14 cellular contexts compared by ENCODE assay signal in genomic region chr14:88043523-88043922, GRCh38. TPM values are rescaled to one million over a fixed set of nuclear protein-coding genes. Genes with fewer than 3 reads are reported as not detected.
DNase-seq lines count a peak whose midpoint lies in the region; ATAC-seq, FAIRE-seq and TF ChIP-seq lines count a peak whose summit lies in the region.
"Had no signal": no experiment of that assay in that cellular context is flagged by ENCODE, and none has a peak within 500 bp of the region (broad histone marks: within the 10 kb centered on the region; RNA-seq: fewer than 3 reads in every experiment).

No MANE protein-coding gene starts in this region.

- no peaks in the 10 kb centered on the region for H3K9me2 ChIP-seq in PC-3 (replicated peaks; ENCODE audit: low read length)

- H3K27me3 Mint-ChIP-seq in natural killer cell treated with Interleukin-12 subunit alpha and Interleukin-12 subunit beta and Interleukin-15 and Interleukin-18, amount 100 ng/mL, for 72 hours, result no peaks in the 10 kb centered on the region
- H3K27me3 Mint-ChIP-seq: CD4-positive, alpha-beta memory T cell had no signal

- peaks cover 4% of the 10 kb centered on the region for H3F3A ChIP-seq in PC-3 (ENCODE audit: low read length, unreplicated experiment)

- DNase-seq in PC-3 (peak; percentile 31), left lobe of liver (ENCODE audit: low spot score) (no peak), pancreas (no peak), NCI-H2081 (lab: John Stamatoyannopoulos, UW) (no peak)
- no peak for DNase-seq in natural killer cell treated with Interleukin-12 subunit alpha and Interleukin-12 subunit beta and Interleukin-15 and Interleukin-18, amount 100 ng/mL, for 72 hours (ENCODE audit: low spot score)
- DNase-seq: CD4-positive, alpha-beta memory T cell; DMS79 treated with DMSO at 0.1 percent for 48 hours; H9 had no signal

- no peaks in the 10 kb centered on the region for H4K20me1 ChIP-seq in PC-3 (ENCODE audit: low read length)
- H4K20me1 ChIP-seq: BLaER1 had no signal

- no peak overlapping the region for H3K4me3 Mint-ChIP-seq in natural killer cell treated with Interleukin-12 subunit alpha and Interleukin-12 subunit beta and Interleukin-15 and Interleukin-18, amount 100 ng/mL, for 72 hours
- H3K4me3 Mint-ChIP-seq: CD4-positive, alpha-beta memory T cell; H9 had no signal

- H3K9me3 Mint-ChIP-seq in natural killer cell treated with Interleukin-12 subunit alpha and Interleukin-12 subunit beta and Interleukin-15 and Interleukin-18, amount 100 ng/mL, for 72 hours, result no peaks in the 10 kb centered on the region
- H3K9me3 Mint-ChIP-seq: CD4-positive, alpha-beta memory T cell; H9 had no signal

- intact Hi-C loops in PC-3 (cut with micrococcal nuclease), result no loop called here
- intact Hi-C loops in pancreas (cut with DNase I), result no loop called here

- H3K27me3 ChIP-seq in PC-3 (ENCODE audit: low read length) (no peaks in the 10 kb centered on the region), pancreas (no peaks in the 10 kb centered on the region)
- H3K27me3 ChIP-seq: BLaER1 had no signal

- 15 to 22% methylated on average over 4 of the region's 4 CpGs for WGBS in pancreas, 2 donors

- H3K9me3 ChIP-seq in PC-3 (ENCODE audit: low read length), result no peaks in the 10 kb centered on the region
- H3K9me3 ChIP-seq in pancreas, result no peaks in the 10 kb centered on the region
- H3K9me3 ChIP-seq: BLaER1 had no signal

- no peaks in the 10 kb centered on the region for H3K36me3 ChIP-seq in PC-3 (ENCODE audit: low read depth, low read length)
- no peaks in the 10 kb centered on the region for H3K36me3 ChIP-seq in pancreas
- H3K36me3 ChIP-seq: BLaER1 had no signal

- peaks cover 30 to 32% of the 10 kb centered on the region in 2 donors for H3K4me1 Mint-ChIP-seq in natural killer cell treated with Interleukin-12 subunit alpha and Interleukin-12 subunit beta and Interleukin-15 and Interleukin-18, amount 100 ng/mL, for 72 hours (ENCODE audit: low read depth in 2 of 2)
- H3K4me1 Mint-ChIP-seq: H9 had no signal

- H3K36me3 Mint-ChIP-seq in natural killer cell treated with Interleukin-12 subunit alpha and Interleukin-12 subunit beta and Interleukin-15 and Interleukin-18, amount 100 ng/mL, for 72 hours, result peaks cover 26% of the 10 kb centered on the region

- CTCF ChIA-PET in PC-3 (lab: Charles Lee), result no interaction called here

- H2AFZ ChIP-seq in PC-3 (ENCODE audit: low read length), result no peak overlapping the region

- FAIRE-seq in pancreas (lab: Jason Lieb, UNC), result no peak
- FAIRE-seq: A204.1, GM12878, H1 had no signal

- peak overlapping the region; percentile 65 for H3K9ac ChIP-seq in PC-3 (ENCODE audit: low read length)
- H3K9ac ChIP-seq: BLaER1 had no signal

- H3K27ac ChIP-seq in PC-3 (ENCODE audit: low read length) (peak overlapping the region; percentile 98), pancreas (peak overlapping the region in 1 of 4 donors; percentile 20)
- H3K27ac ChIP-seq: BLaER1 had no signal

- peak overlapping the region; percentile 62 for H3K4me2 ChIP-seq in PC-3 (ENCODE audit: low read length)
- H3K4me2 ChIP-seq: BLaER1 had no signal

- BruUV-seq in PC-3 (replicated peaks; lab: Mats Ljungman, UMichigan), result no TSS peak

- POLR2A ChIA-PET in PC-3 (lab: Charles Lee; ENCODE audit: unreplicated experiment), result no interaction called here

- H3K4me3 ChIP-seq in PC-3 (ENCODE audit: low read length) (no peak overlapping the region), pancreas (no peak overlapping the region)
- H3K4me3 ChIP-seq: BLaER1, GM12878 had no signal

- TF ChIP-seq CTCF in PC-3 (conservative IDR thresholded peaks at IDR 0.05; ENCODE audit: low read depth, low read length), result no peak
- no peak for TF ChIP-seq CTCF in pancreas (IDR thresholded peaks at IDR 0.05)

- H3K4me1 ChIP-seq in PC-3 (ENCODE audit: insufficient read depth, low read length) (peaks cover 34% of the 10 kb centered on the region), pancreas (peaks cover 0 to 17% (median 5%) of the 10 kb centered on the region in 3 donors)
- H3K4me1 ChIP-seq: BLaER1 had no signal

- H3K27ac Mint-ChIP-seq in natural killer cell treated with Interleukin-12 subunit alpha and Interleukin-12 subunit beta and Interleukin-15 and Interleukin-18, amount 100 ng/mL, for 72 hours, result no peak overlapping the region
- H3K27ac Mint-ChIP-seq: H9 had no signal

- no peak for ATAC-seq in PC-3
- ATAC-seq in left lobe of liver, result peak; percentile 19
- peak; percentile 10 to 77 (median 36) for ATAC-seq in pancreas
- no peak for ATAC-seq in HG02973 (IDR thresholded peaks at IDR 0.05; ENCODE audit: unreplicated experiment)
- no peak for ATAC-seq in natural killer cell treated with Interleukin-12 subunit alpha and Interleukin-12 subunit beta and Interleukin-15 and Interleukin-18, amount 100 ng/mL, for 72 hours
- ATAC-seq: GM12878 had no signal

- H3K79me2 ChIP-seq in PC-3 (ENCODE audit: low read length), result no peaks in the 10 kb centered on the region

RNA-seq across cellular contexts. Expression of gene GPR65, which starts 38.6 kb away (rescaled TPM):
- total RNA-seq in PC-3 (2014; rRNA removed) (not detected in 2 replicates), left lobe of liver (0.78 TPM), pancreas (1 to 10 TPM in 2 of 6 donors, under 1 TPM in 4; 0.14 to 1.7 (median 0.36) TPM)
- under 1 TPM; 0.19 to 0.23 TPM for polyA plus RNA-seq in pancreas
- 10 to 100 TPM; 20.4 to 35.0 TPM for total RNA-seq in natural killer cell treated with Interleukin-12 subunit alpha and Interleukin-12 subunit beta and Interleukin-15 and Interleukin-18, amount 100 ng/mL, for 72 hours
- total RNA-seq: H1, H9, HT-29 had no signal
- polyA plus RNA-seq: H1 had no signal

RNA-seq across cellular contexts. Expression of gene GALC, which starts 50.5 kb away (rescaled TPM):
- total RNA-seq in PC-3 (2014; rRNA removed) (0.18 and 0.40 TPM in 2 replicates), left lobe of liver (7.6 TPM), pancreas (10 to 100 TPM in 3 of 6 donors, 1 to 10 TPM in 3; 8.1 to 17.6 (median 11.8) TPM)
- polyA plus RNA-seq in pancreas, result 1 to 10 TPM; 5.3 to 9.9 TPM
- total RNA-seq in natural killer cell treated with Interleukin-12 subunit alpha and Interleukin-12 subunit beta and Interleukin-15 and Interleukin-18, amount 100 ng/mL, for 72 hours, result 10 to 100 TPM; 25.1 to 27.0 TPM
- total RNA-seq: HT-29 had no signal

Comparison
In these comparisons a context has a peak if more than half of its experiments do, and no peak if none do; other contexts are left out.
1. ATAC-seq: peak in left lobe of liver (single experiment) and pancreas (4 of 4); none in PC-3 (single experiment), HG02973 (single experiment) and natural killer cell treated with Interleukin-12 subunit alpha and Interleukin-12 subunit beta and Interleukin-15 and Interleukin-18, amount 100 ng/mL, for 72 hours (0 of 2).
2. RNA of gene GPR65, which starts 38.6 kb away (total RNA-seq): 20.4 to 35.0 TPM in natural killer cell treated with Interleukin-12 subunit alpha and Interleukin-12 subunit beta and Interleukin-15 and Interleukin-18, amount 100 ng/mL, for 72 hours; 0.78 TPM in left lobe of liver (single experiment), 0.14 to 1.7 TPM in pancreas and not detected in PC-3; every median in the first group is over 4 times any median in the second.